In genomic region chr2:151922845-151923666, GRCh38 we compare ENCODE assay signal across 11 cellular contexts.
DNase-seq lines count a peak whose midpoint lies in the region; ATAC-seq and TF ChIP-seq lines count a peak whose summit lies in the region.
"Had no signal": no experiment of that assay in that cellular context is flagged by ENCODE, and none has a peak within 500 bp of the region (broad histone marks: within the 10 kb centered on the region; RNA-seq: fewer than 3 reads in every experiment).

No MANE protein-coding gene starts in this region.

- H3K27ac ChIP-seq in heart left ventricle (peak overlapping the region in 3 of 12 donors; percentile 10 to 28 (median 22)), smooth muscle cell (ENCODE audit: low read depth) (no peak overlapping the region)
- H3K27ac ChIP-seq: VCaP had no signal

- no peaks in the 10 kb centered on the region for H3K27me3 ChIP-seq in adipocyte (replicated peaks; ENCODE audit: control insufficient read depth, insufficient read depth, low read length)
- H3K27me3 ChIP-seq in heart left ventricle, result no peaks in the 10 kb centered on the region
- H3K27me3 ChIP-seq in smooth muscle cell (ENCODE audit: low read depth), result no peaks in the 10 kb centered on the region

- no peaks in the 10 kb centered on the region for H4K20me1 ChIP-seq in smooth muscle cell (ENCODE audit: low read depth)

- H3K4me2 ChIP-seq in smooth muscle cell, result no peak overlapping the region

- H3K36me3 ChIP-seq in adipocyte (ENCODE audit: control insufficient read depth, insufficient read depth, low read length, severe bottlenecking) (no peaks in the 10 kb centered on the region), heart left ventricle (no peaks in the 10 kb centered on the region), smooth muscle cell (ENCODE audit: low read depth) (no peaks in the 10 kb centered on the region)

- DNase-seq in HPDE6-E6E7 (ENCODE audit: extremely low spot score), result peak; percentile 54
- peak; percentile 55 for DNase-seq in adipocyte (ENCODE audit: low read depth)
- DNase-seq in heart left ventricle, result peak; percentile 85 to 89 (median 89)
- DNase-seq in renal cortical epithelial cell (ENCODE audit: low read depth), result peak; percentile 79
- DNase-seq in activated T-cell treated with anti-CD3 and anti-CD28 coated beads, Interleukin-2, amount 50 U/mL, for 48 hours, result no peak
- no peak for DNase-seq in smooth muscle cell (lab: John Stamatoyannopoulos, UW; ENCODE audit: unreplicated experiment)
- no peak for DNase-seq in ecto neural progenitor cell (ENCODE audit: low spot score)
- DNase-seq: DMS79, NCI-H446 treated with DMSO at 0.1 percent for 48 hours had no signal

- no peaks in the 10 kb centered on the region for H3F3A ChIP-seq in smooth muscle cell (ENCODE audit: low read depth)

- no peaks in the 10 kb centered on the region for H3K79me2 ChIP-seq in smooth muscle cell (ENCODE audit: low read depth)

- intact Hi-C loops in heart left ventricle (cut with DNase I), result no loop called here

- ATAC-seq in heart left ventricle (peak; percentile 77 to 90 (median 88)), GM18519 (IDR thresholded peaks at IDR 0.05; ENCODE audit: low FRiP score, unreplicated experiment) (no peak)

- no peak overlapping the region for H2AFZ ChIP-seq in smooth muscle cell (ENCODE audit: low read depth)

- H3K4me1 ChIP-seq in adipocyte (ENCODE audit: control insufficient read depth, insufficient read depth, low read length) (peaks cover 8% of the 10 kb centered on the region), heart left ventricle (peaks cover 0 to 39% (median 18%) of the 10 kb centered on the region in 12 donors), smooth muscle cell (ENCODE audit: low read depth) (no peaks in the 10 kb centered on the region)

- H3K9me3 ChIP-seq in adipocyte (ENCODE audit: control insufficient read depth, low read length), result no peaks in the 10 kb centered on the region
- H3K9me3 ChIP-seq in heart left ventricle, result no peaks in the 10 kb centered on the region
- no peaks in the 10 kb centered on the region for H3K9me3 ChIP-seq in smooth muscle cell (replicated peaks; ENCODE audit: low read depth)

- TF ChIP-seq CTCF in heart left ventricle (IDR thresholded peaks at IDR 0.05) (no peak), smooth muscle cell (IDR thresholded peaks at IDR 0.05; ENCODE audit: borderline replicate concordance, insufficient read depth, poor library complexity, severe bottlenecking) (no peak)

- no peak for TF ChIP-seq POLR2A in heart left ventricle (IDR thresholded peaks at IDR 0.05)

- H3K4me3 ChIP-seq in adipocyte (ENCODE audit: low read length), result no peak overlapping the region
- no peak overlapping the region for H3K4me3 ChIP-seq in heart left ventricle
- H3K4me3 ChIP-seq in smooth muscle cell, result no peak overlapping the region

- WGBS in heart left ventricle, 4 donors, result 37 to 40% (median 39%) methylated on average over 5 of the region's 5 CpGs
- WGBS in smooth muscle cell (ENCODE audit: low lambda C conversion rate), result 73% methylated on average over 5 of the region's 5 CpGs

- H3K9ac ChIP-seq in adipocyte (ENCODE audit: low read length) (no peak overlapping the region), smooth muscle cell (ENCODE audit: low read depth) (no peak overlapping the region)

Comparison
In these comparisons a context has a peak if more than half of its experiments do, and no peak if none do; other contexts are left out.
1. DNase-seq: peak in HPDE6-E6E7 (single experiment), adipocyte (single experiment), heart left ventricle (5 of 5) and renal cortical epithelial cell (single experiment); none in activated T-cell treated with anti-CD3 and anti-CD28 coated beads, Interleukin-2, amount 50 U/mL, for 48 hours (0 of 2), smooth muscle cell (single experiment) and ecto neural progenitor cell (single experiment).